Comparison of ENCODE assay signal across 15 cellular contexts in the genomic region with DNA sequence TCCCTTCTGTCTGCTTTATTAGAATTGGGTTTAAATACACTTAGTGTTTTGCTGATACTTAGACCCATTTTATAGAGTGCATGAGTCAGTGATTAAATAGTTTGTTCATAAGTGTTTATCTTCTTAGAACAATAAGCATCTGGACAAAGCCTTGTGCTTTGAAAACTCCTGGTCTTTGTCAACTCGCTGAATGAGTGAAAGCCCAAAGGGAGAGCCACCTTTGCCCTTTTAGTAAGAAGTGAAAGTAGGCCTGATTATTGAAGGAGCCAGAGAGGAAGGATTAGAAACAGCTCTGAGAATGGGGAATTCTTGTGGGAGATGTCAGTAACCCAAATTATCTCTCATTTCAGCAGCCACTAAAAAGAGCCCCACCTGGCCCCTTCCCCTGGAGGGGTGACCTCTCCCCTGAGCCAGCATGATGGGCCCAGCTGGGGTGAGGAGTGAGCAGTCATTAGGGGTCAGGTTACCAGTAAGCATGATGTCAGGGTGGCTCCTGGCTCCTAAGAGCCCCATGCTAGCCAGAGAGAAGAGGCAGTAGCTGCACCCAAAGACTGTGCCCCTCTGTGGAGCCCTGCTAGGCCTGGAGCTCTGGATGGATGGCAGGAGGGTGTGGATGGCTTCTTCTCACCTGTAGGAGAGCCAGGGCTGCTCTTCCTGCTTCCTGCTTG.
DNase-seq lines count a peak whose midpoint lies in the region; ATAC-seq and TF ChIP-seq lines count a peak whose summit lies in the region.
"Had no signal": no experiment of that assay in that cellular context is flagged by ENCODE, and none has a peak within 500 bp of the region (broad histone marks: within the 10 kb centered on the region; RNA-seq: fewer than 3 reads in every experiment).

No MANE protein-coding gene starts in this region.

- TF ChIP-seq CTCF in gastroesophageal sphincter (IDR thresholded peaks at IDR 0.05) = no peak
- no peak for TF ChIP-seq CTCF in vagina (IDR thresholded peaks at IDR 0.05)
- TF ChIP-seq CTCF in mammary epithelial cell (conservative IDR thresholded peaks at IDR 0.05 in 1 of 2, IDR thresholded peaks at IDR 0.05 in 1 of 2; ENCODE audit: extremely low read depth in 1 of 2, insufficient read depth in 1 of 2, low read depth in 1 of 2, low read length in 2 of 2) = no peak

- no TSS peak for BruUV-seq in mammary epithelial cell (replicated peaks; lab: Mats Ljungman, UMichigan)

- H3K27me3 ChIP-seq in gastroesophageal sphincter (peaks cover 7% of the 10 kb centered on the region), vagina (no peaks in the 10 kb centered on the region), mammary epithelial cell (ENCODE audit: insufficient read depth, low read length) (no peaks in the 10 kb centered on the region)

- TF ChIP-seq EP300 in gastroesophageal sphincter (IDR thresholded peaks at IDR 0.05) = no peak

- no peak overlapping the region for H3K4me3 ChIP-seq in gastroesophageal sphincter
- no peak overlapping the region for H3K4me3 ChIP-seq in vagina
- no peak overlapping the region for H3K4me3 ChIP-seq in mammary epithelial cell (replicated peaks in 1 of 3; ENCODE audit: insufficient read depth in 1 of 3, low read depth in 2 of 3, low read length in 3 of 3)
- H3K4me3 ChIP-seq: A549, lung, smooth muscle cell had no signal

- no peaks in the 10 kb centered on the region for H3K79me2 ChIP-seq in mammary epithelial cell (ENCODE audit: insufficient read depth, low read length)

- in situ Hi-C loops in mammary epithelial cell (cut with MboI; ENCODE audit: low sequenced_read_pairs in 2 of 2) = no loop called here

- H3K4me1 ChIP-seq in gastroesophageal sphincter = peaks cover 0 to 37% (median 16%) of the 10 kb centered on the region in 3 donors
- H3K4me1 ChIP-seq in vagina = peaks cover 18% of the 10 kb centered on the region
- peaks cover 14% of the 10 kb centered on the region for H3K4me1 ChIP-seq in mammary epithelial cell (ENCODE audit: insufficient read depth, low read length)

- peak; percentile 5 for DNase-seq in NOMO-1 treated with DMSO at 0.1 percent for 48 hours (lab: John Stamatoyannopoulos, UW; ENCODE audit: unreplicated experiment)
- no peak for DNase-seq in NOMO-1 treated with dmso at 0.1 percent for 144 hours (lab: John Stamatoyannopoulos, UW; ENCODE audit: unreplicated experiment)
- peak; percentile 74 for DNase-seq in NCI-H748 (lab: John Stamatoyannopoulos, UW; ENCODE audit: unreplicated experiment)
- DNase-seq in vagina (ENCODE audit: extremely low spot score in 2 of 2) = no peak
- DNase-seq in NCI-H82 treated with DMSO at 0.1 percent for 48 hours (lab: John Stamatoyannopoulos, UW; ENCODE audit: unreplicated experiment) = no peak
- DNase-seq in mammary epithelial cell = no peak
- no peak for DNase-seq in islet precursor cell
- DNase-seq: activated naive CD4-positive, alpha-beta T cell treated with anti-CD3 and anti-CD28 coated beads, Interleukin-2, amount 10 ng/mL, durations not matched to agents 7 days and 5 days; central memory CD4-positive, alpha-beta T cell; KG1; NCI-H187 treated with DMSO at 0.1 percent for 48 hours had no signal

- H3K27ac ChIP-seq in gastroesophageal sphincter (peak overlapping the region; percentile 62 to 73 (median 68)), vagina (peak overlapping the region; percentile 46), mammary epithelial cell (ENCODE audit: insufficient read depth, low read depth, low read length) (no peak overlapping the region)
- H3K27ac ChIP-seq: A549 had no signal

- dilution Hi-C loops in mammary epithelial cell (cut with HindIII; ENCODE audit: low sequenced_read_pairs) = no loop called here

- no peaks in the 10 kb centered on the region for H3K36me3 ChIP-seq in gastroesophageal sphincter
- no peaks in the 10 kb centered on the region for H3K36me3 ChIP-seq in vagina
- no peaks in the 10 kb centered on the region for H3K36me3 ChIP-seq in mammary epithelial cell (ENCODE audit: insufficient read depth, low read length)

- CTCF ChIA-PET in mammary epithelial cell (lab: Charles Lee; ENCODE audit: low non-redundant PET) = no interaction called here

- no peak overlapping the region for H3K9ac ChIP-seq in mammary epithelial cell (ENCODE audit: insufficient read depth, low read length)

- ATAC-seq in gastroesophageal sphincter = no peak
- ATAC-seq: A549 had no signal

- intact Hi-C loops in vagina (cut with DNase I) (no loop called here), mammary epithelial cell (cut with micrococcal nuclease) (no loop called here)

- no peak overlapping the region for H3K4me2 ChIP-seq in mammary epithelial cell (ENCODE audit: insufficient read depth, low read depth, low read length)
- H3K4me2 ChIP-seq: A549, smooth muscle cell had no signal

- no peak overlapping the region for H2AFZ ChIP-seq in mammary epithelial cell (ENCODE audit: low read depth, low read length)

- TF ChIP-seq POLR2A in gastroesophageal sphincter (IDR thresholded peaks at IDR 0.05) = no peak
- TF ChIP-seq POLR2A in vagina (IDR thresholded peaks at IDR 0.05) = no peak

- H4K20me1 ChIP-seq in mammary epithelial cell (ENCODE audit: insufficient read depth, low read length) = no peaks in the 10 kb centered on the region

- 70 to 86% methylated on average over 1 of the region's 1 CpG for WGBS in gastroesophageal sphincter (ENCODE audit: low coverage in 1 of 2), 2 donors
- 87% methylated on average over 1 of the region's 1 CpG for WGBS in mammary epithelial cell (ENCODE audit: low coverage, missing lambda C conversion rate)

- H3K9me3 ChIP-seq in gastroesophageal sphincter (no peaks in the 10 kb centered on the region), vagina (no peaks in the 10 kb centered on the region), mammary epithelial cell (replicated peaks; ENCODE audit: insufficient read depth, low read length) (no peaks in the 10 kb centered on the region)
- H3K9me3 ChIP-seq: A549 had no signal

Comparison
In these comparisons a context has a peak if more than half of its experiments do, and no peak if none do; other contexts are left out.
1. DNase-seq: peak in NOMO-1 treated with DMSO at 0.1 percent for 48 hours (single experiment) and NCI-H748 (single experiment); none in NOMO-1 treated with dmso at 0.1 percent for 144 hours (single experiment), vagina (0 of 2), NCI-H82 treated with DMSO at 0.1 percent for 48 hours (single experiment), mammary epithelial cell (single experiment) and islet precursor cell (single experiment).